Comparison of ENCODE assay signal across 13 cellular contexts in genomic region chr22:31279821-31280496, GRCh38. TPM values are rescaled to one million over a fixed set of nuclear protein-coding genes. Genes with fewer than 3 reads are reported as not detected.
DNase-seq lines count a peak whose midpoint lies in the region; ATAC-seq and TF ChIP-seq lines count a peak whose summit lies in the region.
"Had no signal": no experiment of that assay in that cellular context is flagged by ENCODE, and none has a peak within 500 bp of the region (broad histone marks: within the 10 kb centered on the region; RNA-seq: fewer than 3 reads in every experiment).

No MANE protein-coding gene starts in this region.

- intact Hi-C loops in CD4-positive, alpha-beta T cell (cut with DNase I, micrococcal nuclease), result loop anchor here in 1 of 2 experiments (1.0 to 10.0 kb wide), 2 partner anchors 12 to 195 kb away; partner anchors contain the start of genes PIK3IP1 and SMTN
- intact Hi-C loops in breast epithelium (cut with DNase I; ENCODE audit: low total_unique reads), result loop anchor here (10.0 kb wide), 1 partner anchor 65 kb away; the partner anchor contains the start of gene LIMK2
- intact Hi-C loops in naive thymus-derived CD4-positive, alpha-beta T cell (cut with micrococcal nuclease), result loop anchor here (1.0 to 5.0 kb wide), 7 partner anchors 10 to 688 kb away; partner anchors contain the start of genes PATZ1 (in 1 of the 2), PES1 (in 1 of the 2) and PIK3IP1 (in 1 of the 2)

- no peaks in the 10 kb centered on the region for H3K27me3 Mint-ChIP-seq in CD4-positive, alpha-beta T cell
- no peaks in the 10 kb centered on the region for H3K27me3 Mint-ChIP-seq in IgD-negative memory B cell
- H3K27me3 Mint-ChIP-seq in naive thymus-derived CD4-positive, alpha-beta T cell, result no peaks in the 10 kb centered on the region
- H3K27me3 Mint-ChIP-seq in glutamatergic neuron (ENCODE audit: unreplicated experiment), result peaks cover 3% of the 10 kb centered on the region

- H3K4me1 Mint-ChIP-seq in CD4-positive, alpha-beta T cell (ENCODE audit: low read depth), result peaks cover 97% of the 10 kb centered on the region
- H3K4me1 Mint-ChIP-seq in IgD-negative memory B cell (peaks cover under 1 to 8% (median 5%) of the 10 kb centered on the region in 3 donors), glutamatergic neuron (ENCODE audit: low read depth, unreplicated experiment) (peaks cover 11% of the 10 kb centered on the region)
- peaks cover 47 to 98% (median 94%) of the 10 kb centered on the region in 7 donors for H3K4me1 Mint-ChIP-seq in naive thymus-derived CD4-positive, alpha-beta T cell
- H3K4me1 Mint-ChIP-seq: CD14-positive monocyte had no signal

- peaks cover 8% of the 10 kb centered on the region for H3K36me3 ChIP-seq in breast epithelium
- H3K36me3 ChIP-seq in naive thymus-derived CD4-positive, alpha-beta T cell (ENCODE audit: control insufficient read depth in 2 of 3, insufficient read depth in 3 of 3, low read length in 3 of 3), result peaks cover 38 to 60% (median 46%) of the 10 kb centered on the region in 3 experiments

- H3K4me3 Mint-ChIP-seq in CD4-positive, alpha-beta T cell, result peak overlapping the region; percentile 79
- H3K4me3 Mint-ChIP-seq in IgD-negative memory B cell, result no peak overlapping the region
- peak overlapping the region; percentile 73 to 97 (median 80) for H3K4me3 Mint-ChIP-seq in naive thymus-derived CD4-positive, alpha-beta T cell
- no peak overlapping the region for H3K4me3 Mint-ChIP-seq in glutamatergic neuron (ENCODE audit: unreplicated experiment)
- H3K4me3 Mint-ChIP-seq: CD14-positive monocyte had no signal

- H3K4me3 ChIP-seq in breast epithelium, result no peak overlapping the region
- H3K4me3 ChIP-seq in naive thymus-derived CD4-positive, alpha-beta T cell (ENCODE audit: low read length), result peak overlapping the region; percentile 8

- peak overlapping the region; percentile 98 for H3K27ac Mint-ChIP-seq in CD4-positive, alpha-beta T cell
- H3K27ac Mint-ChIP-seq in IgD-negative memory B cell (peak overlapping the region; percentile 4 to 72 (median 4)), glutamatergic neuron (ENCODE audit: unreplicated experiment) (no peak overlapping the region)
- H3K27ac Mint-ChIP-seq in naive thymus-derived CD4-positive, alpha-beta T cell, result peak overlapping the region; percentile 96 to 100 (median 99)

- H3K9me3 ChIP-seq in CD4-positive, alpha-beta T cell (ENCODE audit: control insufficient read depth, low read length), result no peaks in the 10 kb centered on the region
- H3K9me3 ChIP-seq in breast epithelium, result no peaks in the 10 kb centered on the region
- H3K9me3 ChIP-seq in naive thymus-derived CD4-positive, alpha-beta T cell (ENCODE audit: control insufficient read depth in 2 of 3, low read length in 3 of 3), result no peaks in the 10 kb centered on the region

- H3K27me3 ChIP-seq in CD4-positive, alpha-beta T cell (ENCODE audit: control insufficient read depth, insufficient read depth, low read length), result no peaks in the 10 kb centered on the region
- no peaks in the 10 kb centered on the region for H3K27me3 ChIP-seq in breast epithelium
- H3K27me3 ChIP-seq in naive thymus-derived CD4-positive, alpha-beta T cell (ENCODE audit: control insufficient read depth in 2 of 2, insufficient read depth in 2 of 2, low read length in 2 of 2), result no peaks in the 10 kb centered on the region

- ATAC-seq in CD4-positive, alpha-beta T cell (ENCODE audit: poor library complexity), result no peak
- peak; percentile 5 for ATAC-seq in naive thymus-derived CD4-positive, alpha-beta T cell
- ATAC-seq in HG02642 (IDR thresholded peaks at IDR 0.05; ENCODE audit: poor library complexity, unreplicated experiment) (no peak), HG03039 (IDR thresholded peaks at IDR 0.05; ENCODE audit: unreplicated experiment) (no peak)

- POLR2A ChIA-PET in CD4-positive, alpha-beta T cell (lab: Charles Lee), result interaction anchor here (1.1 to 20.9 kb wide), 10 partner anchors 6 to 172 kb away, joined by 4 to 1064 read pairs (median 18); partner anchors contain the start of genes LIMK2, PATZ1, PIK3IP1 and SELENOM
- POLR2A ChIA-PET in naive thymus-derived CD4-positive, alpha-beta T cell (lab: Charles Lee), result interaction anchor here (0.8 to 34.1 kb wide), 12 partner anchors 8 to 645 kb away, joined by 3 to 2331 read pairs (median 9); partner anchors contain the start of genes LIMK2, PATZ1, PIK3IP1 and SLC35E4

- DNase-seq in CD4-positive, alpha-beta T cell, result no peak
- DNase-seq in breast epithelium (ENCODE audit: low spot score in 2 of 2) (no peak), glutamatergic neuron (no peak)
- DNase-seq in naive thymus-derived CD4-positive, alpha-beta T cell, result peak in 3 of 9 donors; percentile 15 to 36 (median 27)
- DNase-seq in stimulated activated CD4-positive, alpha-beta T cell treated with anti-CD3 and anti-CD28 coated beads, Interleukin-15, amount 100 ng/mL, for 24 hours, result no peak
- DNase-seq: activated gamma-delta T cell treated with Interleukin-2 at 50 U/mL for 16 hours, GOT3, midbrain, NCI-H2081 had no signal

- no peak for TF ChIP-seq CTCF in CD4-positive, alpha-beta T cell (IDR thresholded peaks at IDR 0.05)
- TF ChIP-seq CTCF in breast epithelium (IDR thresholded peaks at IDR 0.05) (no peak), glutamatergic neuron (IDR thresholded peaks at IDR 0.05; ENCODE audit: partially characterized antibody, unreplicated experiment) (no peak)

- no peaks in the 10 kb centered on the region for H3K9me3 Mint-ChIP-seq in CD4-positive, alpha-beta T cell
- H3K9me3 Mint-ChIP-seq in IgD-negative memory B cell, result no peaks in the 10 kb centered on the region
- peaks cover 0 to 9% (median 0%) of the 10 kb centered on the region in 11 donors for H3K9me3 Mint-ChIP-seq in naive thymus-derived CD4-positive, alpha-beta T cell
- peaks cover 2% of the 10 kb centered on the region for H3K9me3 Mint-ChIP-seq in glutamatergic neuron (ENCODE audit: unreplicated experiment)

- CTCF ChIA-PET in CD4-positive, alpha-beta T cell (lab: Charles Lee), result interaction anchor here (1.0 to 4.8 kb wide), 3 partner anchors 11 to 68 kb away, joined by 3 to 27 read pairs (median 16); partner anchors contain the start of gene PIK3IP1
- CTCF ChIA-PET in naive thymus-derived CD4-positive, alpha-beta T cell (lab: Charles Lee), result interaction anchor here (0.7 to 7.5 kb wide), 6 partner anchors 11 to 67 kb away, joined by 3 to 73 read pairs (median 5); partner anchors contain the start of genes LIMK2 and PIK3IP1

- TF ChIP-seq POLR2A in breast epithelium (IDR thresholded peaks at IDR 0.05), result no peak

- H3K27ac ChIP-seq in CD4-positive, alpha-beta T cell (ENCODE audit: low read depth, low read length), result peak overlapping the region; percentile 85
- H3K27ac ChIP-seq in breast epithelium, result peak overlapping the region; percentile 3 to 46
- H3K27ac ChIP-seq in naive thymus-derived CD4-positive, alpha-beta T cell (ENCODE audit: low read depth, low read length), result peak overlapping the region; percentile 100

- peaks cover 0 to 4% of the 10 kb centered on the region in 2 donors for H3K4me1 ChIP-seq in breast epithelium
- peaks cover 43 to 94% of the 10 kb centered on the region in 2 donors for H3K4me1 ChIP-seq in naive thymus-derived CD4-positive, alpha-beta T cell (ENCODE audit: control insufficient read depth in 2 of 2, insufficient read depth in 2 of 2, low read length in 2 of 2)

- peaks cover 92% of the 10 kb centered on the region for H3K36me3 Mint-ChIP-seq in CD4-positive, alpha-beta T cell (ENCODE audit: low read depth)
- peaks cover 4% of the 10 kb centered on the region for H3K36me3 Mint-ChIP-seq in IgD-negative memory B cell
- peaks cover 5 to 62% (median 59%) of the 10 kb centered on the region in 5 donors for H3K36me3 Mint-ChIP-seq in naive thymus-derived CD4-positive, alpha-beta T cell
- no peaks in the 10 kb centered on the region for H3K36me3 Mint-ChIP-seq in glutamatergic neuron (ENCODE audit: unreplicated experiment)

RNA-seq across cellular contexts. Expression of gene PIK3IP1, which starts 12.3 kb away (rescaled TPM):
- 1,000 to 10,000 TPM; 1,063 to 1,072 TPM for total RNA-seq in CD4-positive, alpha-beta T cell
- 88.7 TPM for polyA plus RNA-seq in IgD-negative memory B cell
- total RNA-seq in breast epithelium (100 to 1,000 TPM in 1 of 3 donors, 10 to 100 TPM in 2; 43.3 to 109 (median 72.5) TPM), glutamatergic neuron (ENCODE audit: unreplicated experiment) (38.8 TPM)
- total RNA-seq in naive thymus-derived CD4-positive, alpha-beta T cell, result 100 to 1,000 TPM in 4 of 5 experiments, 10 to 100 TPM in 1; 72.8 to 638 (median 594) TPM
- polyA plus RNA-seq in naive thymus-derived CD4-positive, alpha-beta T cell, result 100 to 1,000 TPM; 606 to 941 TPM

Comparison
In these comparisons a context has a peak if more than half of its experiments do, and no peak if none do; other contexts are left out.
1. H3K27ac ChIP-seq: peak in every context shown above with its lines; median percentile 100 in naive thymus-derived CD4-positive, alpha-beta T cell; 85 in CD4-positive, alpha-beta T cell; 24 in breast epithelium.
2. H3K4me3 Mint-ChIP-seq: peak in CD4-positive, alpha-beta T cell (single experiment) and naive thymus-derived CD4-positive, alpha-beta T cell (10 of 10); none in IgD-negative memory B cell (0 of 4) and glutamatergic neuron (single experiment).